23 cellular contexts compared by ENCODE assay signal in the genomic region with DNA sequence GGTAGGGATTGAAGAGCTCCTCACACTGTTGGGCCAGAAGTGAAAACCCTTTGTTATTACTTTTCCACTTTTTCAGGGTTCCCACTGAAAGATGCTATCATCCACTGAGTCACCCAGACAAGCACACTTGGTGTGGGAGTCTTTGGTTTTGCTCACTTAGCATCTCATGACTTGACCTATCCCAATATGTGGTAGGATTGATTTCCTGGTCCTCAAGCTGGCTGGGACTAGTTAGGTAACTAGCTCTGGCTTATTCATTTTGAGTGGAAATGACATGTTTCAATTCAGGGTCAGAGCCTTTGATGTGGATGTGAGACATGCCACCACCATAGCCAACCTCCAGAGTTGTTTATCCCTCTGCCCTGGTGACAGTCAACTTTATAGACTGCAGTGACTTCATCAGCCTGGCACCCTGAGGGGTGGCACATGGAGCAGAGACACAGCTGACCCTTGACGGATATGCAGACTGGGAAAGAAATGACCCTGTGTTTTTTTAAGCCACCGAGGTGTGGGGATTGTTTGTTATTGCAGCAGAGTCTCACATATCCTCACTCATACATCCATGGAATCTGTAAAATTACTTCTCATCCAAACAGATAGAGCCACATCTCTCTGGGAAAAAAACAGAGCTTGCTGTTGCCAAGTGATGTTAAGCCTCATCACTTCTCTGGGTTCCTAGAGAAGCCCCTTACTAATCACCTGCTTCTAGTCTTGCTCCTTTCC.
"Had no signal": no experiment of that assay in that cellular context is flagged by ENCODE, and none has a peak within 500 bp of the region (broad histone marks: within the 10 kb centered on the region; RNA-seq: fewer than 3 reads in every experiment).

No MANE protein-coding gene starts in this region.

- H3K9me3 Mint-ChIP-seq: immature natural killer cell had no signal

- H3K27ac ChIP-seq: colonic mucosa, foreskin keratinocyte, left ventricle myocardium inferior, lower lobe of right lung, parathyroid adenoma, prostate gland, suprapubic skin, thyroid gland, upper lobe of left lung, vagina had no signal

- H3K4me1 ChIP-seq: colonic mucosa, foreskin keratinocyte, left ventricle myocardium inferior, lower lobe of right lung, parathyroid adenoma, prostate gland, spleen, suprapubic skin, thyroid gland, upper lobe of left lung, vagina had no signal

- H3K4me1 Mint-ChIP-seq: immature natural killer cell; memory B cell; naive B cell; nephron; stimulated activated naive B cell treated with anti-CD40 and anti-IgM and Interleukin-4, amounts not matched to agents 10 μg/mL and 1 μg/mL and 100 μg/mL, for 72 hours had no signal

- H3K9me3 ChIP-seq: colonic mucosa, prostate gland, suprapubic skin, thyroid gland, vagina had no signal

- ATAC-seq: foreskin keratinocyte; lower lobe of right lung; sciatic nerve; stimulated activated naive B cell treated with anti-CD40 and anti-IgM and Interleukin-4, amounts not matched to agents 10 μg/mL and 1 μg/mL and 100 μg/mL, for 72 hours had no signal

- H3K4me3 ChIP-seq: colonic mucosa, left ventricle myocardium inferior, lower lobe of right lung, prostate gland, spleen, suprapubic skin, thyroid gland, upper lobe of left lung, vagina had no signal

- H3K27ac Mint-ChIP-seq: immature natural killer cell; memory B cell; nephron; stimulated activated naive B cell treated with anti-CD40 and anti-IgM and Interleukin-4, amounts not matched to agents 10 μg/mL and 1 μg/mL and 100 μg/mL, for 72 hours had no signal

- H3K36me3 Mint-ChIP-seq: immature natural killer cell; memory B cell; naive B cell; stimulated activated naive B cell treated with anti-CD40 and anti-IgM and Interleukin-4, amounts not matched to agents 10 μg/mL and 1 μg/mL and 100 μg/mL, for 72 hours had no signal

- H3K4me3 Mint-ChIP-seq: immature natural killer cell; memory B cell; naive B cell; nephron; stimulated activated naive B cell treated with anti-CD40 and anti-IgM and Interleukin-4, amounts not matched to agents 10 μg/mL and 1 μg/mL and 100 μg/mL, for 72 hours had no signal

- DNase-seq: colonic mucosa; dermis blood vessel endothelial cell; foreskin keratinocyte; immature natural killer cell; left ventricle myocardium inferior; lower lobe of right lung; midbrain; naive B cell; occipital lobe; spleen; stimulated activated CD4-positive, alpha-beta T cell treated with anti-CD3 and anti-CD28 coated beads, Interleukin-15, amount 100 ng/mL, for 24 hours; stimulated activated CD4-positive, alpha-beta T cell treated with anti-CD3 and anti-CD28 coated beads, Interleukin-1b, Interleukin-23, amount 100 ng/mL, for 48 hours; stimulated activated CD4-positive, alpha-beta T cell treated with anti-CD3 and anti-CD28 coated beads, Interleukin-4, amount 100 ng/mL, for 24 hours; stimulated activated naive B cell treated with anti-CD40 and anti-IgM and Interleukin-4, amounts not matched to agents 10 μg/mL and 1 μg/mL and 100 μg/mL, for 72 hours; thyroid gland; upper lobe of left lung had no signal

- H3K27me3 ChIP-seq: colonic mucosa, thyroid gland, upper lobe of left lung, vagina had no signal
